34 cellular contexts compared by ENCODE assay signal in genomic region chr18:46787674-46788073, GRCh38. TPM values are rescaled to one million over a fixed set of nuclear protein-coding genes. Genes with fewer than 3 reads are reported as not detected.
"Had no signal": no experiment of that assay in that cellular context is flagged by ENCODE, and none has a peak within 500 bp of the region (broad histone marks: within the 10 kb centered on the region; RNA-seq: fewer than 3 reads in every experiment).

No MANE protein-coding gene starts in this region.

- H3K4me3 ChIP-seq: adrenal gland, ascending aorta, body of pancreas, breast epithelium, cardiac muscle cell had no signal

- ATAC-seq: activated naive CD4-positive, alpha-beta T cell treated with anti-CD3 and anti-CD28 coated beads, Interleukin-2, amount 50 U/mL, for 72 hours; activated naive CD8-positive, alpha-beta T cell treated with anti-CD3 and anti-CD28 coated beads, Interleukin-2, amount 50 U/mL, for 24 hours; activated T-cell treated with anti-CD3 and anti-CD28 coated beads, Interleukin-2, amount 50 U/mL, for 4 hours; activated T-cell treated with anti-CD3 and anti-CD28 coated beads, Interleukin-2, amount 50 U/mL, for 72 hours; activated T-helper 17 cell treated with anti-CD3 and anti-CD28 coated beads, Interleukin-2, amount 50 U/mL, for 72 hours; body of pancreas had no signal

- H3K9me3 ChIP-seq: adrenal gland had no signal

- H3K27me3 ChIP-seq: adrenal gland, ascending aorta, body of pancreas, brain microvascular endothelial cell, breast epithelium, cardiac muscle cell had no signal

- DNase-seq: activated effector memory CD4-positive, alpha-beta T cell treated with anti-CD3 and anti-CD28 coated beads, Interleukin-2, amount 50 U/mL, for 16 hours; activated effector memory CD4-positive, alpha-beta T cell treated with Interleukin-2 at 50 U/mL for 16 hours; activated gamma-delta T cell; activated gamma-delta T cell treated with Interleukin-2 at 50 U/mL for 16 hours; activated naive CD4-positive, alpha-beta T cell; activated naive CD4-positive, alpha-beta T cell treated with anti-CD3 and anti-CD28 coated beads for 36 hours; activated naive CD4-positive, alpha-beta T cell treated with anti-CD3 and anti-CD28 coated beads, Interleukin-2, amount 10 ng/mL, durations not matched to agents 7 days and 5 days; activated naive CD4-positive, alpha-beta T cell treated with anti-CD3 and anti-CD28 coated beads, Interleukin-2, amount 50 U/mL, for 16 hours; activated naive CD4-positive, alpha-beta T cell treated with Interleukin-2 at 50 U/mL for 16 hours; activated naive CD8-positive, alpha-beta T cell treated with anti-CD3 and anti-CD28 coated beads for 36 hours; activated naive CD8-positive, alpha-beta T cell treated with anti-CD3 and anti-CD28 coated beads, Interleukin-2, amount 10 ng/mL, durations not matched to agents 7 days and 5 days; activated naive CD8-positive, alpha-beta T cell treated with anti-CD3 and anti-CD28 coated beads, Interleukin-2, amount 50 U/mL, for 24 hours; activated T-cell treated with anti-CD3 and anti-CD28 coated beads, Interleukin-2, amount 50 U/mL, for 4 hours; activated T-cell treated with anti-CD3 and anti-CD28 coated beads, Interleukin-2, amount 50 U/mL, for 48 hours; activated T-cell treated with anti-CD3 and anti-CD28 coated beads, Interleukin-2, amount 50 U/mL, for 72 hours; adrenal gland; amniotic stem cell; amygdala; anterior cingulate cortex; aorta; body of pancreas; brain microvascular endothelial cell; caudate nucleus; central memory CD4-positive, alpha-beta T cell; cerebellar nuclear complex had no signal

- FAIRE-seq: astrocyte, bronchial epithelial cell, colon had no signal

- H3K36me3 ChIP-seq: adrenal gland, ascending aorta, brain microvascular endothelial cell, breast epithelium, cardiac muscle cell had no signal

- H3K27ac ChIP-seq: adrenal gland, ascending aorta, body of pancreas, brain microvascular endothelial cell, breast epithelium, cardiac muscle cell had no signal

- H3K4me1 ChIP-seq: adrenal gland, ascending aorta, body of pancreas, breast epithelium had no signal

RNA-seq across cellular contexts. Expression of gene ST8SIA5, which starts 30.8 kb away (rescaled TPM):
- total RNA-seq: activated naive CD4-positive, alpha-beta T cell treated with anti-CD3 and anti-CD28 coated beads for 36 hours; activated naive CD8-positive, alpha-beta T cell treated with anti-CD3 and anti-CD28 coated beads for 36 hours; activated naive CD8-positive, alpha-beta T cell treated with anti-CD3 and anti-CD28 coated beads, Interleukin-2, amount 10 ng/mL, durations not matched to agents 7 days and 5 days; activated T-helper 1 cell treated with anti-CD3 and anti-CD28 coated beads, Interleukin-12 subunit alpha, Interleukin-12 subunit beta, Interleukin-2, Interleukin-4 antibody, amounts not matched to agents 30 ng/mL and 10 ng/mL and 1 ng/mL, durations not matched to agents 14 hours and 24 hours and 36 hours; bronchial epithelial cell; cardiac muscle cell had no signal
